Comparison of ENCODE assay signal across 7 cellular contexts in genomic region chr14:75982724-75983358, GRCh38. TPM values are rescaled to one million over a fixed set of nuclear protein-coding genes. Genes with fewer than 3 reads are reported as not detected.
DNase-seq lines count a peak whose midpoint lies in the region; ATAC-seq and TF ChIP-seq lines count a peak whose summit lies in the region.

No MANE protein-coding gene starts in this region.

- peak overlapping the region; percentile 69 to 99 (median 82) for H3K4me3 Mint-ChIP-seq in naive thymus-derived CD4-positive, alpha-beta T cell

- WGBS in SK-N-SH (ENCODE audit: low lambda C conversion rate): 79% methylated on average over 5 of the region's 35 CpGs

- H3K4me3 ChIP-seq in GM06990 (replicated peaks; ENCODE audit: low read depth, low read length) (peak overlapping the region; percentile 69), SK-N-SH (ENCODE audit: low read depth in 2 of 2, low read length in 1 of 2) (peak overlapping the region; percentile 75 to 95; a peak in 3 of 4 replicates)
- peak overlapping the region; percentile 58 for H3K4me3 ChIP-seq in naive thymus-derived CD4-positive, alpha-beta T cell (ENCODE audit: low read length)

- H3K9me3 ChIP-seq in SK-N-SH: no peaks in the 10 kb centered on the region
- no peaks in the 10 kb centered on the region for H3K9me3 ChIP-seq in naive thymus-derived CD4-positive, alpha-beta T cell (ENCODE audit: control insufficient read depth in 2 of 3, low read length in 3 of 3)

- H3K36me3 ChIP-seq in GM06990 (ENCODE audit: control insufficient read depth, insufficient read depth, low read length) (no peaks in the 10 kb centered on the region), SK-N-SH (replicated peaks in 1 of 2; ENCODE audit: control insufficient read depth in 1 of 2, insufficient read depth in 2 of 2, low read length in 1 of 2) (no peaks in the 10 kb centered on the region)
- H3K36me3 ChIP-seq in naive thymus-derived CD4-positive, alpha-beta T cell (ENCODE audit: control insufficient read depth in 2 of 3, insufficient read depth in 3 of 3, low read length in 3 of 3): peaks cover 0 to 5% (median 0%) of the 10 kb centered on the region in 3 experiments

- POLR2A ChIA-PET in SK-N-SH (lab: Yijun Ruan, JAX): interaction anchor here (0.8 to 1.0 kb wide), 2 partner anchors 76 to 274 kb away, joined by 5 to 6 read pairs; no protein-coding TSS in a partner anchor
- POLR2A ChIA-PET in naive thymus-derived CD4-positive, alpha-beta T cell (lab: Charles Lee): interaction anchor here (0.9 to 2.0 kb wide), 5 partner anchors 8 to 273 kb away, joined by 3 to 12 read pairs (median 7); no protein-coding TSS in a partner anchor

- H3K79me2 ChIP-seq in SK-N-SH (ENCODE audit: insufficient read depth): peaks cover 18% of the 10 kb centered on the region

- no peak overlapping the region for H3K9ac ChIP-seq in SK-N-SH

- peak overlapping the region; percentile 69; the same call in 1 of the 2 replicates for H3K4me2 ChIP-seq in SK-N-SH

- ATAC-seq in HG02588 (IDR thresholded peaks at IDR 0.05; ENCODE audit: unreplicated experiment) (peak; percentile 14), HG02885 (IDR thresholded peaks at IDR 0.05; ENCODE audit: poor library complexity, unreplicated experiment) (no peak)
- peak; percentile 10 for ATAC-seq in naive thymus-derived CD4-positive, alpha-beta T cell

- TF ChIP-seq CTCF in GM06990 (IDR thresholded peaks at IDR 0.05; ENCODE audit: insufficient read depth, low read length, poor library complexity, severe bottlenecking) (no peak), SK-N-SH (IDR thresholded peaks at IDR 0.05) (no peak)

- H3K27ac ChIP-seq in SK-N-SH (ENCODE audit: low read depth in 2 of 2, low read length in 1 of 2): no peak overlapping the region; a peak in 1 of 4 replicates
- H3K27ac ChIP-seq in naive thymus-derived CD4-positive, alpha-beta T cell (ENCODE audit: low read depth, low read length): peak overlapping the region; percentile 34

- H3K9me3 Mint-ChIP-seq in naive thymus-derived CD4-positive, alpha-beta T cell: peaks cover 0 to 1% (median 0%) of the 10 kb centered on the region in 11 donors

- DNase-seq in GM06990 (ENCODE audit: extremely low read depth, insufficient read length) (peak; percentile 46), SK-N-SH (no peak), erythroblast (lab: John Stamatoyannopoulos, UW) (peak; percentile 60 to 64), iPS-NIHi7 (ENCODE audit: extremely low spot score) (no peak)
- DNase-seq in naive thymus-derived CD4-positive, alpha-beta T cell: no peak

- peak overlapping the region in 6 of 9 donors; percentile 41 to 94 (median 77) for H3K27ac Mint-ChIP-seq in naive thymus-derived CD4-positive, alpha-beta T cell

- no peaks in the 10 kb centered on the region for H3K27me3 ChIP-seq in GM06990 (replicated peaks; ENCODE audit: control insufficient read depth, insufficient read depth, low read length)
- no peaks in the 10 kb centered on the region for H3K27me3 ChIP-seq in SK-N-SH (ENCODE audit: insufficient read depth)
- H3K27me3 ChIP-seq in naive thymus-derived CD4-positive, alpha-beta T cell (ENCODE audit: control insufficient read depth in 2 of 2, insufficient read depth in 2 of 2, low read length in 2 of 2): no peaks in the 10 kb centered on the region

- H2AFZ ChIP-seq in SK-N-SH (ENCODE audit: low read depth): peak overlapping the region; percentile 67; the same call in 1 of the 2 replicates

- H3F3A ChIP-seq in SK-N-SH (replicated peaks; ENCODE audit: insufficient read depth): peaks cover 7% of the 10 kb centered on the region

- H3K27me3 Mint-ChIP-seq in naive thymus-derived CD4-positive, alpha-beta T cell: peaks cover 0 to 24% (median 0%) of the 10 kb centered on the region in 5 donors

- peaks cover 0 to 2% (median 0%) of the 10 kb centered on the region in 5 donors for H3K36me3 Mint-ChIP-seq in naive thymus-derived CD4-positive, alpha-beta T cell

- no peaks in the 10 kb centered on the region for H4K20me1 ChIP-seq in SK-N-SH (ENCODE audit: insufficient read depth)

- no peak for TF ChIP-seq POLR2A in erythroblast (IDR thresholded peaks at IDR 0.05; ENCODE audit: low read length)

- intact Hi-C loops in naive thymus-derived CD4-positive, alpha-beta T cell (cut with micrococcal nuclease): loop anchor here (1.0 to 10.0 kb wide), 6 partner anchors 77 to 1898 kb away; partner anchors contain the start of genes ALDH6A1 (in 1 of the 2), LIN52 (in 1 of the 2) and TTLL5 (in 1 of the 2)

- TF ChIP-seq EP300 in SK-N-SH (IDR thresholded peaks at IDR 0.05; ENCODE audit: borderline replicate concordance in 1 of 2, low read depth in 1 of 2, low read length in 1 of 2): no peak

- peaks cover 43 to 63% (median 56%) of the 10 kb centered on the region in 7 donors for H3K4me1 Mint-ChIP-seq in naive thymus-derived CD4-positive, alpha-beta T cell

- TF ChIP-seq RAD21 in SK-N-SH (IDR thresholded peaks at IDR 0.05; ENCODE audit: low read length): no peak

- no peaks in the 10 kb centered on the region for H3K9me2 ChIP-seq in SK-N-SH

- H3K4me1 ChIP-seq in SK-N-SH (ENCODE audit: control insufficient read depth in 1 of 2, insufficient read depth in 2 of 2, low read depth in 1 of 2, low read length in 1 of 2): peaks cover 18 to 53% of the 10 kb centered on the region in 2 experiments
- peaks cover 18 to 32% of the 10 kb centered on the region in 2 donors for H3K4me1 ChIP-seq in naive thymus-derived CD4-positive, alpha-beta T cell (ENCODE audit: control insufficient read depth in 2 of 2, insufficient read depth in 2 of 2, low read length in 2 of 2)

- CTCF ChIA-PET in SK-N-SH (lab: Yijun Ruan, JAX): interaction anchor here (0.6 to 19.6 kb wide), 53 partner anchors 8 to 774 kb away, joined by 3 to 550 read pairs (median 4); no protein-coding TSS in a partner anchor
- CTCF ChIA-PET in naive thymus-derived CD4-positive, alpha-beta T cell (lab: Charles Lee): interaction anchor here (0.6 to 7.8 kb wide), 9 partner anchors 11 to 553 kb away, joined by 3 to 73 read pairs (median 3); partner anchors contain the start of gene FLVCR2

TF ChIP-seq in SK-N-SH, 30 proteins besides CTCF, POLR2A, EP300 and RAD21:
- TF ChIP-seq MAX (IDR thresholded peaks at IDR 0.05; ENCODE audit: low read depth): 0 out of 2 replicates have a peak, but pooled peaks have one; percentile 8
- no peak for TF ChIP-seq TCF12 (IDR thresholded peaks at IDR 0.05)

RNA-seq across cellular contexts. Expression of gene TGFB3, which starts 1.0 kb away (rescaled TPM):
- 7.4 and 7.6 TPM in 2 replicates for polyA plus RNA-seq in SK-N-SH (2012; rRNA removed)
- polyA plus RNA-seq in SK-N-SH (2012; cell fraction: cytosol; rRNA removed): 5.8 and 5.9 TPM in 2 replicates
- polyA plus RNA-seq in SK-N-SH (2012; cell fraction: nucleus; rRNA removed): 22.8 and 26.4 TPM in 2 replicates
- total RNA-seq in naive thymus-derived CD4-positive, alpha-beta T cell: 10 to 100 TPM in 3 of 5 experiments, 1 to 10 TPM in 2; 2.2 to 14.3 (median 10.1) TPM
- under 1 TPM in 1 of 2 donors, not detected in 1; 0.58 TPM for polyA plus RNA-seq in naive thymus-derived CD4-positive, alpha-beta T cell

RNA-seq across cellular contexts. Expression of gene IFT43, which starts 2.7 kb away (rescaled TPM):
- polyA plus RNA-seq in SK-N-SH (2012; rRNA removed): 78.8 and 82.1 TPM in 2 replicates
- 78.8 and 83.5 TPM in 2 replicates for polyA plus RNA-seq in SK-N-SH (2012; cell fraction: cytosol; rRNA removed)
- polyA plus RNA-seq in SK-N-SH (2012; cell fraction: nucleus; rRNA removed): 95.8 and 100 TPM in 2 replicates
- total RNA-seq in naive thymus-derived CD4-positive, alpha-beta T cell: 10 to 100 TPM in 4 of 5 experiments, 1 to 10 TPM in 1; 4.6 to 16.9 (median 15.4) TPM
- polyA plus RNA-seq in naive thymus-derived CD4-positive, alpha-beta T cell: 10 to 100 TPM; 13.7 to 19.1 TPM

Comparison
In these comparisons a context has a peak if more than half of its experiments do, and no peak if none do; other contexts are left out.
1. DNase-seq: peak in GM06990 (single experiment) and erythroblast (2 of 2); none in SK-N-SH (single experiment), naive thymus-derived CD4-positive, alpha-beta T cell (0 of 9) and iPS-NIHi7 (single experiment).
2. Peak in every context shown above with its lines, with median percentiles within 50 percentile points of each other: H3K4me3 ChIP-seq.